Comparison of ENCODE assay signal across 17 cellular contexts in the genomic region with DNA sequence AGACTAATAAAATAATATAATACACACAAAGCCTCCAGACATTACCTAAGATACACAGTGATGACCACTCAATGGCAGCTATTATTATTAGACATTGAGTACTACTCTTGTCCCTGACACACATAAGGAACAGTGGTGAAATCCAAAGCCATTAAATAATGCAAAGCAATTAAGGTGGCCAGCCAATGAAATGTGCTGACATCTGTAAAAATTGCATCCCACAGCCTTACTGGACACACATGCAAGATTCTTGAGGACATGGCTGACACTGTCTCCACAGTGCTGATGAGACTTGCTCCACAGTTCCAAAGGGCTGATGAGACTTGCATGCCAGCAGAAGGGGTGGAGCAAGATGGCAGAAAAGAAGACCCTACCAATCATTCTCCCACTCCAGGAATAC.
DNase-seq lines count a peak whose midpoint lies in the region; ATAC-seq and TF ChIP-seq lines count a peak whose summit lies in the region.
"Had no signal": no experiment of that assay in that cellular context is flagged by ENCODE, and none has a peak within 500 bp of the region (broad histone marks: within the 10 kb centered on the region; RNA-seq: fewer than 3 reads in every experiment).

No MANE protein-coding gene starts in this region.

- ATAC-seq in heart right ventricle (no peak), DND-41 (ENCODE audit: insufficient read depth, low read depth) (no peak), psoas muscle (no peak)
- ATAC-seq: GM12878 had no signal

- no peak overlapping the region; the same call in 1 of the 2 replicates for H2AFZ ChIP-seq in DND-41 (ENCODE audit: low read depth, low read length)
- H2AFZ ChIP-seq: GM23248 had no signal

- H3K4me3 Mint-ChIP-seq in immature natural killer cell: peak overlapping the region; percentile 3 to 69 (median 63)
- H3K4me3 Mint-ChIP-seq: CD14-positive monocyte had no signal

- H3K4me3 ChIP-seq in left ventricle myocardium inferior (no peak overlapping the region), heart right ventricle (no peak overlapping the region), DND-41 (ENCODE audit: low read depth in 1 of 2, low read length in 2 of 2) (no peak overlapping the region), spleen (no peak overlapping the region), WERI-Rb-1 (ENCODE audit: low read depth, low read length) (no peak overlapping the region), psoas muscle (no peak overlapping the region)
- H3K4me3 ChIP-seq: GM12878, GM23248, HAP-1 had no signal

- DNase-seq in left ventricle myocardium inferior: no peak
- DNase-seq in heart right ventricle: no peak
- DNase-seq in DND-41: no peak
- DNase-seq in immature natural killer cell: no peak
- DNase-seq in spleen: no peak
- DNase-seq in WERI-Rb-1: no peak
- DNase-seq in psoas muscle: no peak
- DNase-seq in posterior cingulate gyrus: no peak
- DNase-seq: AML-193; CD4-positive, alpha-beta memory T cell; DMS153; DMS79; EL; GM23248 had no signal

- H3K4me1 ChIP-seq in left ventricle myocardium inferior (peaks cover 25% of the 10 kb centered on the region), heart right ventricle (peaks cover 0 to 9% (median 0%) of the 10 kb centered on the region in 9 donors), DND-41 (ENCODE audit: insufficient read depth, low read length) (peaks cover 12% of the 10 kb centered on the region), spleen (peaks cover 0 to 4% (median 0%) of the 10 kb centered on the region in 6 donors), psoas muscle (no peaks in the 10 kb centered on the region)
- H3K4me1 ChIP-seq: HAP-1 had no signal

- intact Hi-C loops in left ventricle myocardium inferior (cut with micrococcal nuclease) (no loop called here), heart right ventricle (cut with DNase I) (no loop called here), spleen (cut with DNase I; ENCODE audit: low total_unique reads) (no loop called here), psoas muscle (cut with DNase I) (no loop called here), posterior cingulate gyrus (cut with DNase I) (no loop called here)

- H3K27me3 ChIP-seq in left ventricle myocardium inferior (ENCODE audit: low read depth) (no peaks in the 10 kb centered on the region), heart right ventricle (no peaks in the 10 kb centered on the region), DND-41 (ENCODE audit: insufficient read depth, low read length, poor library complexity) (no peaks in the 10 kb centered on the region), spleen (replicated peaks in 1 of 7) (no peaks in the 10 kb centered on the region), WERI-Rb-1 (ENCODE audit: insufficient read depth, low read depth, severe bottlenecking) (no peaks in the 10 kb centered on the region), psoas muscle (ENCODE audit: insufficient read depth in 3 of 3, low read length in 2 of 3) (no peaks in the 10 kb centered on the region)

- peak overlapping the region in 5 of 6 donors; percentile 78 to 96 (median 93) for H3K27ac Mint-ChIP-seq in immature natural killer cell

- H3K79me2 ChIP-seq in DND-41 (ENCODE audit: insufficient read depth, low read length): no peaks in the 10 kb centered on the region

- H3K4me1 Mint-ChIP-seq in immature natural killer cell: peaks cover 51 to 53% of the 10 kb centered on the region in 2 donors
- H3K4me1 Mint-ChIP-seq: CD14-positive monocyte had no signal

- H3K36me3 ChIP-seq in left ventricle myocardium inferior: no peaks in the 10 kb centered on the region
- no peaks in the 10 kb centered on the region for H3K36me3 ChIP-seq in heart right ventricle
- no peaks in the 10 kb centered on the region for H3K36me3 ChIP-seq in DND-41 (ENCODE audit: insufficient read depth, low read length)
- H3K36me3 ChIP-seq in spleen: no peaks in the 10 kb centered on the region
- no peaks in the 10 kb centered on the region for H3K36me3 ChIP-seq in WERI-Rb-1
- no peaks in the 10 kb centered on the region for H3K36me3 ChIP-seq in psoas muscle (ENCODE audit: insufficient read depth in 1 of 2, low read depth in 1 of 2)
- H3K36me3 ChIP-seq: HAP-1 had no signal

- peaks cover 3 to 41% (median 30%) of the 10 kb centered on the region in 3 donors for H3K36me3 Mint-ChIP-seq in immature natural killer cell
- H3K36me3 Mint-ChIP-seq: CD14-positive monocyte; CD4-positive, alpha-beta memory T cell had no signal

- no peak overlapping the region for H3K4me2 ChIP-seq in DND-41 (ENCODE audit: insufficient read depth, low read length)

- H3K27ac ChIP-seq in left ventricle myocardium inferior (replicated peaks) (peak overlapping the region; percentile 76), heart right ventricle (peak overlapping the region in 2 of 10 donors; percentile 22 to 23), DND-41 (ENCODE audit: low read length) (peak overlapping the region; percentile 10; the same call in 1 of the 2 replicates), spleen (peak overlapping the region in 5 of 8 donors; percentile 24 to 78 (median 58)), WERI-Rb-1 (no peak overlapping the region), psoas muscle (no peak overlapping the region)
- H3K27ac ChIP-seq: GM23248 had no signal

- TF ChIP-seq CTCF in left ventricle myocardium inferior (IDR thresholded peaks at IDR 0.05; ENCODE audit: borderline replicate concordance) (no peak), heart right ventricle (IDR thresholded peaks at IDR 0.05) (no peak), DND-41 (IDR thresholded peaks at IDR 0.05; ENCODE audit: borderline replicate concordance, extremely low read depth, low read length, poor library complexity, severe bottlenecking) (no peak), spleen (IDR thresholded peaks at IDR 0.05 in 8 of 11, conservative IDR thresholded peaks at IDR 0.05 in 3 of 11) (no peak), WERI-Rb-1 (IDR thresholded peaks at IDR 0.05; ENCODE audit: low read depth, low read length) (no peak), psoas muscle (IDR thresholded peaks at IDR 0.05) (no peak)

- peaks cover 3 to 11% (median 6%) of the 10 kb centered on the region in 3 donors for H3K27me3 Mint-ChIP-seq in immature natural killer cell (ENCODE audit: low read depth in 3 of 3)
- H3K27me3 Mint-ChIP-seq: CD4-positive, alpha-beta memory T cell had no signal

- H3K9ac ChIP-seq in DND-41 (ENCODE audit: low read depth, low read length): no peak overlapping the region
- H3K9ac ChIP-seq: GM23248 had no signal

- peaks cover 10 to 62% (median 25%) of the 10 kb centered on the region in 6 donors for H3K9me3 Mint-ChIP-seq in immature natural killer cell

- H3K9me3 ChIP-seq in left ventricle myocardium inferior (replicated peaks): no peaks in the 10 kb centered on the region
- H3K9me3 ChIP-seq in heart right ventricle: peaks cover 0 to 23% (median 0%) of the 10 kb centered on the region in 11 donors
- H3K9me3 ChIP-seq in DND-41 (ENCODE audit: insufficient read depth, low read length, severe bottlenecking): peaks cover 12% of the 10 kb centered on the region
- peaks cover 0 to 51% (median 9%) of the 10 kb centered on the region in 8 donors for H3K9me3 ChIP-seq in spleen
- H3K9me3 ChIP-seq in WERI-Rb-1 (ENCODE audit: severe bottlenecking): peaks cover 2% of the 10 kb centered on the region
- no peaks in the 10 kb centered on the region for H3K9me3 ChIP-seq in psoas muscle
- H3K9me3 ChIP-seq: HAP-1 had no signal

- no peak for TF ChIP-seq POLR2A in spleen (IDR thresholded peaks at IDR 0.05)

- H4K20me1 ChIP-seq in DND-41 (ENCODE audit: insufficient read depth, low read length): no peaks in the 10 kb centered on the region

Comparison
In these comparisons a context has a peak if more than half of its experiments do, and no peak if none do; other contexts are left out.
1. H3K27ac ChIP-seq: peak in left ventricle myocardium inferior (single experiment), DND-41 (single experiment) and spleen (5 of 8); none in WERI-Rb-1 (single experiment) and psoas muscle (single experiment).